ENCODE assay signal across 8 cellular contexts in the genomic region with DNA sequence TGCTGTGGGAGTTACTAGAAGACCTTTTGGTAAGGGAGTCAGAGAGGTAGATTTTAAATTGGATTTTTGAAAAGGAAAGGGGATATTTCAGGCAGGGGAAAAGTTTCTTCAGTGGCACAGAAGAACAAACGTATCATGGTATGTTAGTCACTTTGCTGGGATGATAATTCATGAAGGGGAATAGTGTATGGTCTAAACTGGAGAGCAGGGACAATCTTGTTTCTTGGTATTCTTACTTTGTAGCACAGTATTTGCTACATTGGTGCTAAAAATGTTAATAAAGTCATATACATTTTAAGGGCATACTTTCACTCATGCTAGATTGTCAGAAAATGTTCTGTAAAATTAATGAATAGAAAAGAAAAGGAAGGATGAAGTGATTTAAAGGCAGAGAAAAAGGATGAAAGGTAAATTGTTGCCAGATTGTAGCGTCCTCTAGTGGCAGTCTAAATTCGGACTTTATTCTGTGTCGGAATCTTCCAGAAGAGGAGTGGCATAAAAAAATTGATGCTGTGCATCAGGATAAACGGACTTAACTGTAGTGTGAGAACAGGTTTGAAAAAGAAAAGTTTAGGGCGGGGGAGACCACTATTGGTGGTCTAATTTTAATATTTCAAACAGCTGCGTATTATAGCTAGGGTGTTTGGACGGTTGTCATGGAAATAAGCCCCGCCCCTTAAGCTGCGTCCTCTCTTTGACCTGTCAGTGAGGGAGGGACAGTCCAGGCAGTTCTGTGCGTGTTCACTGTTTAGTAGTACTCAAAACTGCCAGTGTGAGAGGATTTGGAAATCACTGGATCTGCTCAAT. TPM values are rescaled to one million over a fixed set of nuclear protein-coding genes. Genes with fewer than 3 reads are reported as not detected.
A peak's percentile ranks its signal among the peaks of the same experiment; 100 is the strongest.
DNase-seq lines count a peak whose midpoint lies in the region; ATAC-seq and TF ChIP-seq lines count a peak whose summit lies in the region.

A gene with protein sequence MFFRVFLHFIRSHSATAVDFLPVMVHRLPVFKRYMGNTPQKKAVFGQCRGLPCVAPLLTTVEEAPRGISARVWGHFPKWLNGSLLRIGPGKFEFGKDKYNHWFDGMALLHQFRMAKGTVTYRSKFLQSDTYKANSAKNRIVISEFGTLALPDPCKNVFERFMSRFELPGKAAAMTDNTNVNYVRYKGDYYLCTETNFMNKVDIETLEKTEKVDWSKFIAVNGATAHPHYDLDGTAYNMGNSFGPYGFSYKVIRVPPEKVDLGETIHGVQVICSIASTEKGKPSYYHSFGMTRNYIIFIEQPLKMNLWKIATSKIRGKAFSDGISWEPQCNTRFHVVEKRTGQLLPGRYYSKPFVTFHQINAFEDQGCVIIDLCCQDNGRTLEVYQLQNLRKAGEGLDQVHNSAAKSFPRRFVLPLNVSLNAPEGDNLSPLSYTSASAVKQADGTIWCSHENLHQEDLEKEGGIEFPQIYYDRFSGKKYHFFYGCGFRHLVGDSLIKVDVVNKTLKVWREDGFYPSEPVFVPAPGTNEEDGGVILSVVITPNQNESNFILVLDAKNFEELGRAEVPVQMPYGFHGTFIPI (plus strand): TSS at position 724 of the 807 bp plus-strand sequence. CDS start 90 bp downstream, outside the sequence.

- H4K20me1 ChIP-seq in OCI-LY7 (ENCODE audit: insufficient read depth, low read length), result no peaks in the 10 kb centered on the region

- no peaks in the 10 kb centered on the region for H3K9me3 Mint-ChIP-seq in activated naive CD8-positive, alpha-beta T cell (ENCODE audit: low read depth)

- no peaks in the 10 kb centered on the region for H3K36me3 ChIP-seq in OCI-LY7 (ENCODE audit: insufficient read depth, low read length)
- no peaks in the 10 kb centered on the region for H3K36me3 ChIP-seq in neuron (ENCODE audit: insufficient read depth, low read length)
- H3K36me3 ChIP-seq in tibial artery, result no peaks in the 10 kb centered on the region

- POLR2A ChIA-PET in OCI-LY7 (lab: Charles Lee), result no interaction called here

- peaks cover 11% of the 10 kb centered on the region for H3K4me1 Mint-ChIP-seq in activated naive CD8-positive, alpha-beta T cell (ENCODE audit: low read depth)

- BruUV-seq in OCI-LY7 (replicated peaks; lab: Mats Ljungman, UMichigan), result no TSS peak

- peak within 1 kb of the TSS; percentile 69 for H3K4me3 Mint-ChIP-seq in activated naive CD8-positive, alpha-beta T cell

- H3K9me3 ChIP-seq in OCI-LY7 (ENCODE audit: low read length), result no peaks in the 10 kb centered on the region
- H3K9me3 ChIP-seq in neuron (ENCODE audit: low read length), result no peaks in the 10 kb centered on the region
- no peaks in the 10 kb centered on the region for H3K9me3 ChIP-seq in tibial artery

- no peaks in the 10 kb centered on the region for H3K27me3 ChIP-seq in neuron (ENCODE audit: insufficient read depth, low read length)
- no peaks in the 10 kb centered on the region for H3K27me3 ChIP-seq in tibial artery

- H3K79me2 ChIP-seq in OCI-LY7 (ENCODE audit: insufficient read depth, low read depth, low read length), result no peaks in the 10 kb centered on the region

- no peak within 1 kb of the TSS for H3K27ac ChIP-seq in OCI-LY7 (ENCODE audit: low read depth, low read length, poor library complexity, severe bottlenecking)
- peak within 1 kb of the TSS; percentile 19 to 24 for H3K27ac ChIP-seq in tibial artery

- peak; percentile 69 for ATAC-seq in HG03342 (IDR thresholded peaks at IDR 0.05; ENCODE audit: unreplicated experiment)
- no peak for ATAC-seq in HG03442 (IDR thresholded peaks at IDR 0.05; ENCODE audit: unreplicated experiment)

- intact Hi-C loops in OCI-LY7 (cut with micrococcal nuclease; ENCODE audit: unreplicated experiment) (loop anchor here (5.0 kb wide), 1 partner anchor 243 kb away; no protein-coding TSS in a partner anchor), tibial artery (cut with DNase I; ENCODE audit: low total_unique reads) (loop anchor here (10.0 kb wide), 1 partner anchor 60 kb away; no protein-coding TSS in a partner anchor)

- CTCF ChIA-PET in OCI-LY7 (lab: Charles Lee; ENCODE audit: unreplicated experiment), result no interaction called here

- DNase-seq in OCI-LY7 (ENCODE audit: low spot score) (peak; percentile 30), glomerular visceral epithelial cell (ENCODE audit: extremely low spot score) (peak; percentile 61), tibial artery (peak; percentile 85 to 87)

- H3K4me3 ChIP-seq in GM08714 (ENCODE audit: low read length) (peak within 1 kb of the TSS; percentile 9; the same call in 1 of the 2 replicates), OCI-LY7 (ENCODE audit: low read depth, low read length, poor library complexity, severe bottlenecking) (peak within 1 kb of the TSS; percentile 27), neuron (ENCODE audit: low read length) (peak within 1 kb of the TSS; percentile 46), tibial artery (peak within 1 kb of the TSS; percentile 10 to 37)

- H3K9me2 ChIP-seq in OCI-LY7 (ENCODE audit: insufficient read depth, low read length), result no peaks in the 10 kb centered on the region

- peaks cover 9% of the 10 kb centered on the region for H3K36me3 Mint-ChIP-seq in activated naive CD8-positive, alpha-beta T cell

- H3K27me3 Mint-ChIP-seq in activated naive CD8-positive, alpha-beta T cell, result peaks cover 23% of the 10 kb centered on the region

- TF ChIP-seq CTCF in OCI-LY7 (conservative IDR thresholded peaks at IDR 0.05; ENCODE audit: low read length) (peak; percentile 87), tibial artery (IDR thresholded peaks at IDR 0.05) (peak; percentile 62 to 63)

- peak within 1 kb of the TSS; percentile 64 for H3K4me2 ChIP-seq in OCI-LY7 (ENCODE audit: low read length)

- H3K4me1 ChIP-seq in OCI-LY7 (ENCODE audit: insufficient read depth, low read length, poor library complexity, severe bottlenecking) (peaks cover 8% of the 10 kb centered on the region), neuron (ENCODE audit: insufficient read depth, low read length) (peaks cover 14% of the 10 kb centered on the region), tibial artery (peaks cover 0 to 24% (median 5%) of the 10 kb centered on the region in 4 donors)

- H3K27ac Mint-ChIP-seq in activated naive CD8-positive, alpha-beta T cell, result no peak within 1 kb of the TSS

- no peak within 1 kb of the TSS; the same call in 1 of the 2 replicates for H2AFZ ChIP-seq in OCI-LY7 (ENCODE audit: low read length)
- H2AFZ ChIP-seq in neuron (ENCODE audit: low read depth, low read length), result peak within 1 kb of the TSS; percentile 47

RNA-seq across cellular contexts. Expression of the gene that starts here (rescaled TPM):
- total RNA-seq in OCI-LY7 (2014; rRNA removed; shearing (Covaris generic)), result 0.60 and 1.4 TPM in 2 replicates
- total RNA-seq in OCI-LY7 (2022), result 0.90 and 1.2 TPM in 2 replicates

Comparison
In these comparisons a context has a peak if more than half of its experiments do, and no peak if none do; other contexts are left out.
1. DNase-seq: peak in every context shown above with its lines; median percentile 86 in tibial artery; 61 in glomerular visceral epithelial cell; 30 in OCI-LY7.